In the genomic region with DNA sequence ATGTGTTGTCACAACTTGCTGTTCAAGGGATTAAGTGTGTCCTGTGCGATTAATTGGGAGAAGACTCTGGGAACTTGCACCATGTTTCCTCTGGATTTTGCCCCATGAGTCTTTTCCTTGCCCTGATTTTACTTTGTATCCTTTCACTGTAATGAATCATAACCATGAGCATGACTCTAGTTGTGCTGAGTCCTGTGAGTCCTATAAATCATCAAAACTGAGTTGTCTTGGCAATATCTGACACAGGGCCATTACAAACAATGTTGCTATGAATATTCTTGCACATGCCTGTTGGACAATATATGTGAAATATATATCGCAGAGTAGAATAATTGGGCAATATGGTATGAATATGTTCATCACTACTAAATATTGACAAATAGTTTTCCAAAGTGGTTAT, we compare ENCODE assay signal across 24 cellular contexts. TPM values are rescaled to one million over a fixed set of nuclear protein-coding genes. Genes with fewer than 3 reads are reported as not detected.
DNase-seq lines count a peak whose midpoint lies in the region; ATAC-seq, FAIRE-seq and TF ChIP-seq lines count a peak whose summit lies in the region.
"Had no signal": no experiment of that assay in that cellular context is flagged by ENCODE, and none has a peak within 500 bp of the region (broad histone marks: within the 10 kb centered on the region; RNA-seq: fewer than 3 reads in every experiment).

No MANE protein-coding gene starts in this region.

- peak; percentile 56 for DNase-seq in EH (ENCODE audit: low read depth)
- peak; percentile 67 for DNase-seq in NCI-H226
- DNase-seq in bronchial epithelial cell (ENCODE audit: low read depth) = peak; percentile 95
- DNase-seq in iris pigment epithelial cell (ENCODE audit: low read depth) = peak; percentile 48
- no peak for DNase-seq in SW 1271 (lab: John Stamatoyannopoulos, UW)
- no peak for DNase-seq in ovary
- DNase-seq in stimulated activated CD8-positive, alpha-beta memory T cell treated with anti-CD3 and anti-CD28 coated beads, Interleukin-4, amount 100 ng/mL, for 48 hours = no peak
- DNase-seq: activated CD8-positive, alpha-beta T cell treated with anti-CD3 and anti-CD28 coated beads, Interleukin-2, amount 10 ng/mL, durations not matched to agents 7 days and 5 days; activated gamma-delta T cell treated with Interleukin-2 at 50 U/mL for 16 hours; adrenal gland; caudate nucleus; dermis blood vessel endothelial cell; kidney; naive B cell; NCI-H187; NCI-H526 treated with DMSO at 0.1 percent for 48 hours; occipital lobe; stomach; transverse colon had no signal

- WGBS in ovary, 3 donors = 89 to 98% (median 95%) methylated on average over 2 of the region's 2 CpGs

- TF ChIP-seq CTCF in bronchial epithelial cell (IDR thresholded peaks at IDR 0.05; ENCODE audit: insufficient read depth, low read length, severe bottlenecking) (no peak), ovary (IDR thresholded peaks at IDR 0.05) (no peak)

- no peak for FAIRE-seq in bronchial epithelial cell (lab: Jason Lieb, UNC)
- FAIRE-seq: kidney had no signal

- H3K36me3 ChIP-seq in bronchial epithelial cell (ENCODE audit: control insufficient read depth, insufficient read depth, low read length) = no peaks in the 10 kb centered on the region
- no peaks in the 10 kb centered on the region for H3K36me3 ChIP-seq in ovary
- H3K36me3 ChIP-seq: adrenal gland, BLaER1, gastroesophageal sphincter, stomach, transverse colon had no signal

- intact Hi-C loops in ovary (cut with DNase I) = no loop called here

- no peak for ATAC-seq in GM19397 (IDR thresholded peaks at IDR 0.05; ENCODE audit: unreplicated experiment)
- ATAC-seq: activated CD4-positive, CD25-positive, alpha-beta regulatory T cell treated with anti-CD3 and anti-CD28 coated beads, Interleukin-2, amount 50 U/mL, for 24 hours; activated CD8-positive, alpha-beta T cell treated with anti-CD3 and anti-CD28 coated beads, Interleukin-2, amount 10 ng/mL, durations not matched to agents 7 days and 5 days; gastroesophageal sphincter had no signal

- H3K9me3 ChIP-seq in ovary = no peaks in the 10 kb centered on the region
- H3K9me3 ChIP-seq: adrenal gland, BLaER1, gastroesophageal sphincter, stomach, transverse colon had no signal

- H3K27me3 ChIP-seq in bronchial epithelial cell (ENCODE audit: control insufficient read depth, insufficient read depth, low read length) (no peaks in the 10 kb centered on the region), ovary (no peaks in the 10 kb centered on the region)
- H3K27me3 ChIP-seq: adrenal gland, BLaER1, gastroesophageal sphincter, stomach, transverse colon had no signal

- H3K4me1 ChIP-seq in ovary (ENCODE audit: insufficient read depth) = no peaks in the 10 kb centered on the region
- H3K4me1 ChIP-seq: adrenal gland, BLaER1, gastroesophageal sphincter, stomach, transverse colon had no signal

- TF ChIP-seq POLR2A in ovary (IDR thresholded peaks at IDR 0.05) = no peak

- H3K27ac ChIP-seq in ovary = no peak overlapping the region
- H3K27ac ChIP-seq: adrenal gland, BLaER1, gastroesophageal sphincter, stomach, transverse colon had no signal

- no peak for TF ChIP-seq EP300 in ovary (IDR thresholded peaks at IDR 0.05)

- H3K4me3 ChIP-seq in bronchial epithelial cell (ENCODE audit: low read depth, low read length) = no peak overlapping the region
- no peak overlapping the region for H3K4me3 ChIP-seq in ovary
- H3K4me3 ChIP-seq: adrenal gland, BLaER1, gastroesophageal sphincter, lung, stomach, transverse colon had no signal

RNA-seq across cellular contexts. Expression of gene COL5A2, which starts 56.5 kb away (rescaled TPM):
- total RNA-seq in bronchial epithelial cell = 7.4 and 9.3 TPM in 2 replicates
- total RNA-seq in ovary = 10 to 100 TPM; 25.2 to 41.1 (median 30.2) TPM
- 10 to 100 TPM; 36.0 to 46.8 TPM for polyA plus RNA-seq in ovary

Comparison
In these comparisons a context has a peak if more than half of its experiments do, and no peak if none do; other contexts are left out.
1. DNase-seq: peak in EH (single experiment), NCI-H226 (single experiment), bronchial epithelial cell (single experiment) and iris pigment epithelial cell (single experiment); none in SW 1271 (0 of 2), ovary (0 of 5) and stimulated activated CD8-positive, alpha-beta memory T cell treated with anti-CD3 and anti-CD28 coated beads, Interleukin-4, amount 100 ng/mL, for 48 hours (single experiment).